In genomic region chr4:8330821-8331566, GRCh38 we compare ENCODE assay signal across 14 cellular contexts.
DNase-seq lines count a peak whose midpoint lies in the region; ATAC-seq and TF ChIP-seq lines count a peak whose summit lies in the region.
"Had no signal": no experiment of that assay in that cellular context is flagged by ENCODE, and none has a peak within 500 bp of the region (broad histone marks: within the 10 kb centered on the region; RNA-seq: fewer than 3 reads in every experiment).

No MANE protein-coding gene starts in this region.

- H3K4me1 ChIP-seq in BLaER1 = peaks cover 45% of the 10 kb centered on the region
- peaks cover 0 to 25% of the 10 kb centered on the region in 2 donors for H3K4me1 ChIP-seq in right atrium auricular region
- peaks cover 0 to 16% (median 10%) of the 10 kb centered on the region in 4 donors for H3K4me1 ChIP-seq in sigmoid colon
- H3K4me1 ChIP-seq: parathyroid adenoma had no signal

- intact Hi-C loops in sigmoid colon (cut with DNase I) = no loop called here

- H3K9me3 ChIP-seq in BLaER1 (peaks cover 28% of the 10 kb centered on the region), right atrium auricular region (peaks cover 0 to 12% of the 10 kb centered on the region in 2 donors), sigmoid colon (peaks cover 0 to 1% (median 0%) of the 10 kb centered on the region in 4 donors)

- H3K27ac ChIP-seq in BLaER1 = peak overlapping the region; percentile 70
- H3K27ac ChIP-seq in coronary artery = no peak overlapping the region
- H3K27ac ChIP-seq in right atrium auricular region = peak overlapping the region; percentile 79
- peak overlapping the region; percentile 4 to 28 (median 11) for H3K27ac ChIP-seq in sigmoid colon
- H3K27ac ChIP-seq: parathyroid adenoma had no signal

- peak in 1 of 4 donors; percentile 39 for TF ChIP-seq EP300 in sigmoid colon (IDR thresholded peaks at IDR 0.05)

- no peaks in the 10 kb centered on the region for H3K36me3 ChIP-seq in BLaER1
- H3K36me3 ChIP-seq in right atrium auricular region = no peaks in the 10 kb centered on the region
- no peaks in the 10 kb centered on the region for H3K36me3 ChIP-seq in sigmoid colon

- peak overlapping the region; percentile 25; the same call in 1 of the 2 replicates for H3K4me3 ChIP-seq in BLaER1
- no peak overlapping the region for H3K4me3 ChIP-seq in coronary artery
- H3K4me3 ChIP-seq in right atrium auricular region = no peak overlapping the region
- no peak overlapping the region for H3K4me3 ChIP-seq in sigmoid colon

- whole genome bisulfite sequencing in sigmoid colon, 2 donors = 65 to 67% methylated on average over 15 of the region's 15 CpGs

- peak overlapping the region; percentile 56 for H3K9ac ChIP-seq in BLaER1
- H3K9ac ChIP-seq: parathyroid adenoma had no signal

- TF ChIP-seq POLR2A in sigmoid colon (IDR thresholded peaks at IDR 0.05) = no peak

- peak overlapping the region; percentile 87 for H3K4me2 ChIP-seq in BLaER1

- no peaks in the 10 kb centered on the region for H4K20me1 ChIP-seq in BLaER1

- peak; percentile 74 for DNase-seq in coronary artery (ENCODE audit: low spot score)
- DNase-seq in right atrium auricular region (ENCODE audit: low spot score) = peak; percentile 83
- peak; percentile 81 for DNase-seq in sigmoid colon
- DNase-seq in NCI-H1417 (lab: John Stamatoyannopoulos, UW) = no peak
- DNase-seq in H4 (ENCODE audit: low spot score) = no peak
- no peak for DNase-seq in NCI-H1694 (lab: John Stamatoyannopoulos, UW)
- DNase-seq: activated CD4-positive, alpha-beta memory T cell treated with anti-CD3 and anti-CD28 coated beads, Interleukin-2, amount 10 ng/mL, durations not matched to agents 7 days and 5 days; activated naive CD4-positive, alpha-beta T cell treated with anti-CD3 and anti-CD28 coated beads for 36 hours; NCI-H1436; NCI-H526 treated with DMSO at 0.1 percent for 48 hours; T-helper 9 cell had no signal

- no peak for TF ChIP-seq CTCF in coronary artery (IDR thresholded peaks at IDR 0.05)
- peak in 1 of 2 donors; percentile 46 for TF ChIP-seq CTCF in right atrium auricular region (IDR thresholded peaks at IDR 0.05)
- TF ChIP-seq CTCF in sigmoid colon (IDR thresholded peaks at IDR 0.05) = no peak

- no peak for ATAC-seq in HG03097 (IDR thresholded peaks at IDR 0.05; ENCODE audit: low FRiP score, unreplicated experiment)

- H3K27me3 ChIP-seq in BLaER1 = no peaks in the 10 kb centered on the region
- H3K27me3 ChIP-seq in right atrium auricular region = no peaks in the 10 kb centered on the region
- no peaks in the 10 kb centered on the region for H3K27me3 ChIP-seq in sigmoid colon

Comparison
In these comparisons a context has a peak if more than half of its experiments do, and no peak if none do; other contexts are left out.
1. H3K27ac ChIP-seq: peak in BLaER1 (single experiment), right atrium auricular region (2 of 2) and sigmoid colon (4 of 4); none in coronary artery (0 of 2).
2. DNase-seq: peak in coronary artery (single experiment), right atrium auricular region (single experiment) and sigmoid colon (single experiment); none in NCI-H1417 (0 of 3), H4 (single experiment) and NCI-H1694 (single experiment).